In the genomic region with DNA sequence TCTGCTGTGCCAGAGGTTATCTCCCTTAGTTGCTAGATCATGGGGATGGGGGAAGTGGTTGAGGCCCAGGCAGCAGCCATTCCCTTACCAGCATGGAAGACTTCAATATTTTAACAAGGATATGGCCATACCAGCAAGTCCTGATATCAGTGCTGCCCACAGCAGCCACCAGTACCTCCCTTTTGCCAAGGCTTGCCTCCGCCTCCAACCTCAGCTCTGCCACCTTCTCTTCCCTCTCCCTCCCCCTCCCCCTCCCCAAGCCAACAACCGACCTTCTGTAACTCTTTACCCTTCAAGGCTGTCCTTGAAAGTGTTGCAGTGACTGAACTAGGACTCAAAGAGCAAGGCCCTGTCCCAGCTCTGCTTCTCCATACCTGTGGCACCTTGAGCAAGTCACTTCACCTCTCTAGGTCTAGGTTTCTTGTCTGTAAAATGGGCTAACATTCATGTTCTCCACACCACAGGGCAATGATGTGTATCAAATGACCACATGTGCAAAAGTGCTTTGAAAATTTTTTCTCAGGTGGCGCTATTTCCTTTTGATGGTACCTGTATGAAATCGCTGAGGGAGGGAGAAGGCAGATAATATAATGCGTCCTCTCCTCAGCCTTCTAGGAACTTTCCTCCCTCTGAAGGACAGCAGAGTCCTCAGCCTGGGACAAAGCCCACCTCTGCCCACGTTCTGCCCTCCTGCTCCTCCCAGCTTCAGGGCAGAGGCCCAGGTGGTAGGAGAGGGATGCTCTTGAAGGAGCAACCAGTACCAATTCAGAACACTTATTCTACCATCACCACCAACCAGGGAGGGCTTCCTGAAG, we compare ENCODE assay signal across 1 cellular context.
TF ChIP-seq lines count a peak whose summit lies in the region.

No MANE protein-coding gene starts in this region.

TF ChIP-seq in SK-N-SH treated with all-trans-retinoic acid at 6 μM for 48 hours, 23 proteins besides CTCF, POLR2A, EP300 and RAD21 (continued from another document):
- TF ChIP-seq, protein P1, sequence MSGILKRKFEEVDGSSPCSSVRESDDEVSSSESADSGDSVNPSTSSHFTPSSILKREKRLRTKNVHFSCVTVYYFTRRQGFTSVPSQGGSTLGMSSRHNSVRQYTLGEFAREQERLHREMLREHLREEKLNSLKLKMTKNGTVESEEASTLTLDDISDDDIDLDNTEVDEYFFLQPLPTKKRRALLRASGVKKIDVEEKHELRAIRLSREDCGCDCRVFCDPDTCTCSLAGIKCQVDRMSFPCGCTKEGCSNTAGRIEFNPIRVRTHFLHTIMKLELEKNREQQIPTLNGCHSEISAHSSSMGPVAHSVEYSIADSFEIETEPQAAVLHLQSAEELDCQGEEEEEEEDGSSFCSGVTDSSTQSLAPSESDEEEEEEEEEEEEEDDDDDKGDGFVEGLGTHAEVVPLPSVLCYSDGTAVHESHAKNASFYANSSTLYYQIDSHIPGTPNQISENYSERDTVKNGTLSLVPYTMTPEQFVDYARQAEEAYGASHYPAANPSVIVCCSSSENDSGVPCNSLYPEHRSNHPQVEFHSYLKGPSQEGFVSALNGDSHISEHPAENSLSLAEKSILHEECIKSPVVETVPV (CRISPR knock-in tag; IDR thresholded peaks at IDR 0.05) = no peak
